ENCODE assay signal across 9 cellular contexts in the genomic region with DNA sequence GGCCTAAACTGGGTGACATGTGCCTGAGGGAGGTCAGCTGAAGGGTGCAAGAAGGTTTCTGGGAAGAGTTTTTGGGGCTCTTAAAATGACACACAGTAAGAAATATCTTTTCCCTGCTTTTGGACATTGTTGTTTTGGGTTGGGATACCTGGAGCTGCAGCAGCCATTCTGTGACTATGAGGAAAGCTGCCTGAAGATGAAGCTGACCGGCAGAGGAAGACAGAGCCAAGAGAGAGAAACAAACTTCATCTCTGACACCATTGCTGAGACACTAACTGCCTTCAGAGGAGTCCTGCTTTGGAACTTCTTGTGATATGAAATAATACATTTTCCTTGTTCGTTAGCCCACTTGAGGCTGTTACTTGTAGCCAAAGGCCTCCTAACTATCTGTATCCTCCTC. TPM values are rescaled to one million over a fixed set of nuclear protein-coding genes. Genes with fewer than 3 reads are reported as not detected.
"Had no signal": no experiment of that assay in that cellular context is flagged by ENCODE, and none has a peak within 500 bp of the region (broad histone marks: within the 10 kb centered on the region; RNA-seq: fewer than 3 reads in every experiment).

No MANE protein-coding gene starts in this region.

- H3K27ac Mint-ChIP-seq: GM23338, HFFc6, IgD-negative memory B cell had no signal

- H3K9me3 ChIP-seq: HAP-1 had no signal

- H3K36me3 ChIP-seq: HAP-1 had no signal

- H3K4me3 ChIP-seq: GM23338, HAP-1 had no signal

- ATAC-seq: GM23338, HCT116, HepG2 had no signal

- H2AFZ ChIP-seq: GM23338 had no signal

- DNase-seq: HFFc6, KG1 had no signal

- H3K4me1 Mint-ChIP-seq: IgD-negative memory B cell had no signal

- H3K4me1 ChIP-seq: HAP-1 had no signal

- H3K4me2 ChIP-seq: GM23338 had no signal

- H3K9me3 Mint-ChIP-seq: GM23338, HFFc6, IgD-negative memory B cell had no signal

- H3K4me3 Mint-ChIP-seq: GM23338, HFFc6, IgD-negative memory B cell had no signal

- FAIRE-seq: H1, H54, HepG2 had no signal

RNA-seq across cellular contexts. Expression of a gene that starts 24.1 kb away (rescaled TPM):
- total RNA-seq: H1, HepG2, HFFc6 had no signal
- polyA plus RNA-seq: GM23338, HepG2, IgD-negative memory B cell had no signal
